ENCODE assay signal across 8 cellular contexts in the genomic region with DNA sequence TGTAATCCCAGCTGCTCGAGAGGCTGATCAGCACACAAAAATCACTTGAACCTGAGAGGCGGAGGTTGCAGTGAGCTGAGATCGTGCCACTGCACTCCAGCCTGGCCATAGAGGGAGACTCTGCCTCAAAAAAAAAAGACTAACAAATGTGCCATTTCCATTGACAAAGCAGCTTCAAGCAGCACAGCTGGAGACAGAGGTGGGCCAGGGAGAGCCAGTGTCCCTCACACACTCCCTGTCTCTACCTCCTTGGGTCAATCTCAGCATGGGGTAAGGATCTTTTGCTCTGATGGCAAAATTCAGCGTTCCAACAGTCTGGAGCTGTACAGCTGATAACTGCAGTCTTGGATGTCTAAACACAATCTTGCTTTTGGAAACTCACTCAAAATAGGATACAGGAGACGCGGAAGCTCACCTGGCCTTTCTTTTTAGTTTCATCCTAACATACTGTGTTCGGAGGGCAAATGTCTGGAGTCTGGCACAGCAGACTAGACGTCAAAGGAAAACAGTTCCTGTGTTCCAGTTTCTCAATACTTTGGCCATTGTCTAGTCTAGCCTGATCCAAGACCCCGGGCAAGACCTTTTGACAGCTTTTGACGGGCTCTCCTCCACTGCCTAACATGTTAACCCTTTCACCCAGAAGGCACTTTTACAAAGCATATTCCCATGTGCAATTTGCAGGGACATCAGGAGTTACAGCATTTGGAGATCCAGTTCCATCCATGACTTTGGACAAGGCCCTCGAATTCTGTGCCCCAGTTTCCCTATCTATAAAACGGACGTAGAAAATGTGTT. TPM values are rescaled to one million over a fixed set of nuclear protein-coding genes. Genes with fewer than 3 reads are reported as not detected.
DNase-seq lines count a peak whose midpoint lies in the region; ATAC-seq and TF ChIP-seq lines count a peak whose summit lies in the region.

No MANE protein-coding gene starts in this region.

- H3K9me2 ChIP-seq in GM23248 (ENCODE audit: insufficient read depth): no peaks in the 10 kb centered on the region

- 38 to 45% methylated on average over 13 of the region's 13 CpGs for WGBS in GM23248 (ENCODE audit: low coverage in 1 of 2, low lambda C conversion rate in 2 of 2, missing lambda C conversion rate in 2 of 2), 2 experiments
- WGBS in sigmoid colon, 2 donors: 47 to 60% methylated on average over 13 of the region's 13 CpGs

- H3K4me1 ChIP-seq in GM23248 (ENCODE audit: insufficient read depth): peaks cover 21% of the 10 kb centered on the region
- H3K4me1 ChIP-seq in foreskin keratinocyte: peaks cover 15% of the 10 kb centered on the region
- peaks cover 0 to 39% (median 29%) of the 10 kb centered on the region in 4 donors for H3K4me1 ChIP-seq in sigmoid colon

- POLR2A ChIA-PET in WTC11 (lab: Charles Lee): interaction anchor here (1.6 kb wide), 1 partner anchor 33 kb away, joined by 4 read pairs; no protein-coding TSS in a partner anchor

- no peak for TF ChIP-seq POLR2A in sigmoid colon (IDR thresholded peaks at IDR 0.05)

- H3K4me3 Mint-ChIP-seq in WTC11: peak overlapping the region; percentile 76

- TF ChIP-seq CTCF in WTC11 (IDR thresholded peaks at IDR 0.05) (no peak), foreskin keratinocyte (conservative IDR thresholded peaks at IDR 0.05) (no peak), sigmoid colon (IDR thresholded peaks at IDR 0.05) (no peak)

- H3K4me3 ChIP-seq in GM23248: peak overlapping the region; percentile 99
- peak overlapping the region; percentile 60 to 77 (median 66) for H3K4me3 ChIP-seq in sigmoid colon

- H3K36me3 Mint-ChIP-seq in WTC11: peaks cover 54% of the 10 kb centered on the region

- H3K4me2 ChIP-seq in GM23248 (ENCODE audit: unreplicated experiment): peak overlapping the region; percentile 81

- peaks cover 10% of the 10 kb centered on the region for H3K27me3 Mint-ChIP-seq in WTC11 (ENCODE audit: low read depth)

- no peaks in the 10 kb centered on the region for H3K9me3 Mint-ChIP-seq in WTC11

- intact Hi-C loops in sigmoid colon (cut with DNase I): loop anchor here (1.0 to 5.0 kb wide), 2 partner anchors 12 to 91 kb away; no protein-coding TSS in a partner anchor

- H3K27me3 ChIP-seq in GM23248 (replicated peaks; ENCODE audit: insufficient read depth) (no peaks in the 10 kb centered on the region), foreskin keratinocyte (no peaks in the 10 kb centered on the region), sigmoid colon (no peaks in the 10 kb centered on the region)

- CTCF ChIA-PET in WTC11 (lab: Charles Lee): interaction anchor here (0.8 to 1.1 kb wide), 4 partner anchors 16 to 41 kb away, joined by 3 to 7 read pairs (median 4); no protein-coding TSS in a partner anchor

- ATAC-seq in WTC11: no peak
- ATAC-seq in foreskin keratinocyte: no peak

- in situ Hi-C loops in GM23248 (cut with MboI): no loop called here

- no peaks in the 10 kb centered on the region for H3K9me3 ChIP-seq in GM23248 (ENCODE audit: low read depth)
- no peaks in the 10 kb centered on the region for H3K9me3 ChIP-seq in sigmoid colon

- peak overlapping the region; percentile 42; the same call in 1 of the 2 replicates for H2AFZ ChIP-seq in GM23248

- DNase-seq in GM23248: peak; percentile 13
- no peak for DNase-seq in WTC11 (ENCODE audit: low spot score)
- DNase-seq in foreskin keratinocyte: no peak
- no peak for DNase-seq in sigmoid colon
- DNase-seq in amygdala (lab: John Stamatoyannopoulos, UW): no peak
- DNase-seq in superior temporal gyrus (ENCODE audit: extremely low spot score): no peak
- no peak for DNase-seq in SW 1271 (lab: John Stamatoyannopoulos, UW)
- DNase-seq in GF-D8 (lab: John Stamatoyannopoulos, UW): no peak

- H3F3A ChIP-seq in GM23248 (ENCODE audit: insufficient read depth): peaks cover 10% of the 10 kb centered on the region

- peaks cover 69% of the 10 kb centered on the region for H3K79me2 ChIP-seq in GM23248 (ENCODE audit: insufficient read depth)

- TF ChIP-seq EP300 in sigmoid colon (IDR thresholded peaks at IDR 0.05): no peak

- peak overlapping the region; percentile 93 for H3K27ac ChIP-seq in GM23248
- H3K27ac ChIP-seq in foreskin keratinocyte: peak overlapping the region; percentile 29
- H3K27ac ChIP-seq in sigmoid colon: peak overlapping the region; percentile 80 to 94 (median 88)

- H3K27ac Mint-ChIP-seq in WTC11: peak overlapping the region; percentile 95

- H3K4me1 Mint-ChIP-seq in WTC11: peaks cover 73% of the 10 kb centered on the region

- H3K36me3 ChIP-seq in GM23248 (ENCODE audit: low read depth) (peaks cover 6% of the 10 kb centered on the region; the same call in 1 of the 2 replicates), sigmoid colon (peaks cover 0 to 17% (median 1%) of the 10 kb centered on the region in 4 donors)

- peak overlapping the region; percentile 96 for H3K9ac ChIP-seq in GM23248

- no peaks in the 10 kb centered on the region for H4K20me1 ChIP-seq in GM23248 (ENCODE audit: insufficient read depth)

TF ChIP-seq in WTC11, 78 proteins besides CTCF, POLR2A, EP300 and RAD21:
- TF ChIP-seq GABPB1 (CRISPR knock-in tag; IDR thresholded peaks at IDR 0.05): no peak
- TF ChIP-seq ZNF423 (CRISPR knock-in tag; IDR thresholded peaks at IDR 0.05): peak; percentile 75; the same call in 1 of the 2 replicates
- TF ChIP-seq SMAD3 (CRISPR knock-in tag; IDR thresholded peaks at IDR 0.05; ENCODE audit: borderline replicate concordance): 0 out of 2 replicates have a peak, but pooled peaks have one; percentile 58

RNA-seq across cellular contexts. Expression of gene RCC2, which starts 2.9 kb away (rescaled TPM):
- 34.4 and 38.3 TPM in 2 replicates for total RNA-seq in GM23248 (2014; rRNA removed; shearing (Covaris generic))
- polyA plus RNA-seq in GM23248 (2016; fragmentation: Nextera tagmentation; extraction: Ambion mirVana) (10.9 and 11.3 TPM in 2 replicates), foreskin keratinocyte (75.1 and 78.4 TPM in 2 replicates), sigmoid colon (10 to 100 TPM; 16.8 to 62.9 (median 28.9) TPM)
- total RNA-seq in WTC11 (2021) (377 to 407 TPM (median 395 TPM) in 3 replicates), foreskin keratinocyte (115 and 118 TPM in 2 replicates), sigmoid colon (10 to 100 TPM; 12.8 to 21.9 (median 17.8) TPM)

Comparison
In these comparisons a context has a peak if more than half of its experiments do, and no peak if none do; other contexts are left out.
1. H3K27ac ChIP-seq: peak in every context shown above with its lines; median percentile 93 in GM23248; 88 in sigmoid colon; 29 in foreskin keratinocyte.